Comparison of ENCODE assay signal across 8 cellular contexts in the genomic region with DNA sequence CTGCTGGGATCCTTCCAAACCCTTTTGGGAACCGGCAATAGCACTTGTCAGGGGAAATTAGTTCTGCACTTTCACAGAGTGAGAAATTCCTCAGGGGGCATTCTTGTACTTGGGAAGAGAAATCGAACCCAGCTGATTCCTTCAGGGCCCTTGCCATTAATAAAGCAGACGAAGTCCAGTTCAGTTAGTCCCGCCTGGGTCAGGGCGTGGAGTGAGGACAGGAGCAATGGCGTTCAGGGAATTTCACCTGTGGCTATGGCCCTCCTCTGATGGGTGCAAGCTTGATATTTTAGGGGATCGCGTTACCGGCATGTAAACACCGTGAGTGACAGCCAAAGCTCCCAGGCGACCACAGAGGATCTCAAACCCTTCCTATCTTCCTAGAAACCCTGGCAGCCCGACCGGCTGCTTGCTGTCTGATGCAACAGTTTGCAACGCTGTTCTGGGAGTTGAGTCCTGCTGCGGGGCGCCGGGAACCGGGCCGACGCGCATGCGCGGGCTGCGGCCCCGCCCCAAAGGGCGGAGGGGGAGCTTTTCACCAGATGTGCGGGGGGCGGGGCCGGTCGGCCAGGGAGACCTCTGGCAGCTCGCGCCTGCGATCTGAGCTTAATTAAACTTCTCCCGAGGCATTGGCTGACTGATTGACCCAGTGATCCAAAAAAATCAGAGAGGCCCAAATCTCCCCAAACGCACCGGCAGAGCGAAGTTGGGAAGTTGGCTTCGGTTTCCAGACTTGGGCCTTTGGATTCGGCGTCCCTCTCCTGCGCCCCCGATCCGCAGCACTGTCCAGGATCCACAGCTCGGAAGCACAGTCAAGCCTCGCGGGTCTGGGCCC. TPM values are rescaled to one million over a fixed set of nuclear protein-coding genes. Genes with fewer than 3 reads are reported as not detected.
DNase-seq lines count a peak whose midpoint lies in the region; ATAC-seq and TF ChIP-seq lines count a peak whose summit lies in the region.

No MANE protein-coding gene starts in this region.

- no peaks in the 10 kb centered on the region for H3K9me3 Mint-ChIP-seq in GM23338
- no peaks in the 10 kb centered on the region for H3K9me3 Mint-ChIP-seq in activated T-helper 2 cell treated with anti-CD3 and anti-CD28 coated beads, Interferon-gamma antibody, Interleukin-2, Interleukin-4, amounts not matched to agents 10 μg/mL and 5 μg/mL and 100 μg/mL, durations not matched to agents 14 hours and 24 hours and 36 hours
- no peaks in the 10 kb centered on the region for H3K9me3 Mint-ChIP-seq in natural killer cell
- no peaks in the 10 kb centered on the region for H3K9me3 Mint-ChIP-seq in stimulated activated memory B cell treated with anti-CD40 and anti-IgM and Interleukin-4, amounts not matched to agents 10 μg/mL and 1 μg/mL and 100 μg/mL, for 72 hours

- intact Hi-C loops in activated T-helper 2 cell treated with anti-CD3 and anti-CD28 coated beads, Interferon-gamma antibody, Interleukin-2, Interleukin-4, amounts not matched to agents 10 μg/mL and 5 μg/mL and 100 μg/mL, durations not matched to agents 14 hours and 24 hours and 36 hours (cut with micrococcal nuclease), result loop anchor here (1.0 kb wide), 1 partner anchor 326 kb away; the partner anchor contains the start of gene PEX16
- intact Hi-C loops in natural killer cell (cut with micrococcal nuclease), result no loop called here

- peaks cover 25% of the 10 kb centered on the region for H3K4me1 ChIP-seq in GM23338 (ENCODE audit: insufficient read depth)

- peak; percentile 87 for DNase-seq in DMS79 treated with DMSO at 0.1 percent for 48 hours (lab: John Stamatoyannopoulos, UW)
- DNase-seq in GM23338 (ENCODE audit: low spot score), result peak; percentile 96
- peak; percentile 89 for DNase-seq in LHCN-M2 (ENCODE audit: low read depth)
- peak; percentile 97 for DNase-seq in RWPE1 (ENCODE audit: low spot score)
- peak; percentile 83 for DNase-seq in activated T-helper 2 cell treated with anti-CD3 and anti-CD28 coated beads, Interferon-gamma antibody, Interleukin-2, Interleukin-4, amounts not matched to agents 10 μg/mL and 5 μg/mL and 100 μg/mL, durations not matched to agents 14 hours and 24 hours and 36 hours (ENCODE audit: low spot score)
- peak; percentile 97 for DNase-seq in fibroblast of peridontal ligament (ENCODE audit: extremely low read depth)
- DNase-seq in natural killer cell, result peak; percentile 79

- H3K79me2 ChIP-seq in GM23338 (replicated peaks; ENCODE audit: insufficient read depth), result no peaks in the 10 kb centered on the region

- H3K27me3 ChIP-seq in GM23338 (ENCODE audit: insufficient read depth), result peaks cover 8% of the 10 kb centered on the region

- H3K4me1 Mint-ChIP-seq in GM23338, result peaks cover 47% of the 10 kb centered on the region
- peaks cover 23% of the 10 kb centered on the region for H3K4me1 Mint-ChIP-seq in activated T-helper 2 cell treated with anti-CD3 and anti-CD28 coated beads, Interferon-gamma antibody, Interleukin-2, Interleukin-4, amounts not matched to agents 10 μg/mL and 5 μg/mL and 100 μg/mL, durations not matched to agents 14 hours and 24 hours and 36 hours (ENCODE audit: low read depth)
- peaks cover 0 to 10% of the 10 kb centered on the region in 2 donors for H3K4me1 Mint-ChIP-seq in natural killer cell
- peaks cover 17% of the 10 kb centered on the region for H3K4me1 Mint-ChIP-seq in stimulated activated memory B cell treated with anti-CD40 and anti-IgM and Interleukin-4, amounts not matched to agents 10 μg/mL and 1 μg/mL and 100 μg/mL, for 72 hours

- H3F3A ChIP-seq in GM23338 (replicated peaks; ENCODE audit: low read depth), result peaks cover 25% of the 10 kb centered on the region

- CTCF ChIA-PET in RWPE1 (lab: Yijun Ruan, JAX), result interaction anchor here (0.6 to 1.2 kb wide), 4 partner anchors 66 to 373 kb away, joined by 3 to 9 read pairs (median 4); no protein-coding TSS in a partner anchor

- peak overlapping the region; percentile 100 for H3K27ac Mint-ChIP-seq in GM23338
- peak overlapping the region; percentile 73 for H3K27ac Mint-ChIP-seq in activated T-helper 2 cell treated with anti-CD3 and anti-CD28 coated beads, Interferon-gamma antibody, Interleukin-2, Interleukin-4, amounts not matched to agents 10 μg/mL and 5 μg/mL and 100 μg/mL, durations not matched to agents 14 hours and 24 hours and 36 hours
- peak overlapping the region; percentile 11 to 44 for H3K27ac Mint-ChIP-seq in natural killer cell
- peak overlapping the region; percentile 64 for H3K27ac Mint-ChIP-seq in stimulated activated memory B cell treated with anti-CD40 and anti-IgM and Interleukin-4, amounts not matched to agents 10 μg/mL and 1 μg/mL and 100 μg/mL, for 72 hours

- H3K9me2 ChIP-seq in GM23338 (ENCODE audit: insufficient read depth), result peaks cover 10% of the 10 kb centered on the region; the same call in 1 of the 2 replicates

- H3K36me3 Mint-ChIP-seq in GM23338 (ENCODE audit: low read depth) (no peaks in the 10 kb centered on the region), natural killer cell (no peaks in the 10 kb centered on the region)
- H3K36me3 Mint-ChIP-seq in activated T-helper 2 cell treated with anti-CD3 and anti-CD28 coated beads, Interferon-gamma antibody, Interleukin-2, Interleukin-4, amounts not matched to agents 10 μg/mL and 5 μg/mL and 100 μg/mL, durations not matched to agents 14 hours and 24 hours and 36 hours (ENCODE audit: low read depth), result no peaks in the 10 kb centered on the region
- no peaks in the 10 kb centered on the region for H3K36me3 Mint-ChIP-seq in stimulated activated memory B cell treated with anti-CD40 and anti-IgM and Interleukin-4, amounts not matched to agents 10 μg/mL and 1 μg/mL and 100 μg/mL, for 72 hours

- POLR2A ChIA-PET in RWPE1 (lab: Yijun Ruan, JAX; ENCODE audit: low non-redundant PET), result interaction anchor here (0.5 to 1.2 kb wide), 10 partner anchors 16 to 476 kb away, joined by 3 to 4 read pairs (median 3); partner anchors contain the start of gene F2

- peak overlapping the region; percentile 57 for H3K4me3 ChIP-seq in GM23338

- H3K36me3 ChIP-seq in GM23338 (ENCODE audit: insufficient read depth), result no peaks in the 10 kb centered on the region

- no peak overlapping the region; the same call in 1 of the 2 replicates for H2AFZ ChIP-seq in GM23338

- ATAC-seq in GM23338, result peak; percentile 47
- ATAC-seq in natural killer cell, result peak; percentile 81 to 84 (median 84)
- peak; percentile 88 for ATAC-seq in stimulated activated memory B cell treated with anti-CD40 and anti-IgM and Interleukin-4, amounts not matched to agents 10 μg/mL and 1 μg/mL and 100 μg/mL, for 72 hours

- H3K27me3 Mint-ChIP-seq in GM23338 (ENCODE audit: insufficient read depth, low read depth, poor library complexity) (peaks cover 31% of the 10 kb centered on the region), natural killer cell (ENCODE audit: low read depth in 2 of 2) (peaks cover 7 to 16% of the 10 kb centered on the region in 2 donors)
- no peaks in the 10 kb centered on the region for H3K27me3 Mint-ChIP-seq in activated T-helper 2 cell treated with anti-CD3 and anti-CD28 coated beads, Interferon-gamma antibody, Interleukin-2, Interleukin-4, amounts not matched to agents 10 μg/mL and 5 μg/mL and 100 μg/mL, durations not matched to agents 14 hours and 24 hours and 36 hours (ENCODE audit: low read depth)
- peaks cover 50% of the 10 kb centered on the region for H3K27me3 Mint-ChIP-seq in stimulated activated memory B cell treated with anti-CD40 and anti-IgM and Interleukin-4, amounts not matched to agents 10 μg/mL and 1 μg/mL and 100 μg/mL, for 72 hours

- peak overlapping the region; percentile 81 for H3K4me3 Mint-ChIP-seq in GM23338
- H3K4me3 Mint-ChIP-seq in activated T-helper 2 cell treated with anti-CD3 and anti-CD28 coated beads, Interferon-gamma antibody, Interleukin-2, Interleukin-4, amounts not matched to agents 10 μg/mL and 5 μg/mL and 100 μg/mL, durations not matched to agents 14 hours and 24 hours and 36 hours (ENCODE audit: low read depth), result peak overlapping the region; percentile 86
- H3K4me3 Mint-ChIP-seq in natural killer cell, result peak overlapping the region; percentile 87
- H3K4me3 Mint-ChIP-seq in stimulated activated memory B cell treated with anti-CD40 and anti-IgM and Interleukin-4, amounts not matched to agents 10 μg/mL and 1 μg/mL and 100 μg/mL, for 72 hours, result peak overlapping the region; percentile 78

- no peak for TF ChIP-seq CTCF in GM23338 (conservative IDR thresholded peaks at IDR 0.05; ENCODE audit: low read depth in 2 of 2)
- TF ChIP-seq CTCF in RWPE1 (conservative IDR thresholded peaks at IDR 0.05; ENCODE audit: low read depth), result no peak
- no peak for TF ChIP-seq CTCF in natural killer cell (IDR thresholded peaks at IDR 0.05)

- peak overlapping the region; percentile 81 for H3K4me2 ChIP-seq in GM23338

- no peaks in the 10 kb centered on the region for H4K20me1 ChIP-seq in GM23338 (replicated peaks; ENCODE audit: insufficient read depth)

- H3K27ac ChIP-seq in GM23338 (ENCODE audit: low read depth), result peak overlapping the region; percentile 99
- H3K27ac ChIP-seq in RWPE1, result peak overlapping the region; percentile 93

TF ChIP-seq in GM23338, 12 proteins besides CTCF, POLR2A, EP300 and RAD21 (continues in another document):
- TF ChIP-seq JUNB (IDR thresholded peaks at IDR 0.05; ENCODE audit: unreplicated experiment), result no peak
- TF ChIP-seq CREB1 (CRISPR knock-in tag; IDR thresholded peaks at IDR 0.05; ENCODE audit: low read depth), result no peak

RNA-seq across cellular contexts. Expression of gene CREB3L1, which starts 34.3 kb away (rescaled TPM):
- 4.5 and 8.5 TPM in 2 replicates for total RNA-seq in GM23338 (2014; rRNA removed; shearing (Covaris generic))
- 10.3 and 10.4 TPM in 2 replicates for polyA plus RNA-seq in GM23338 (2016; fragmentation: Nextera tagmentation; extraction: Ambion mirVana)
- total RNA-seq in LHCN-M2 (2014; rRNA removed) (21.0 and 23.9 TPM in 2 replicates), natural killer cell (not detected)
- polyA plus RNA-seq in LHCN-M2 (2012), result 126 TPM
- total RNA-seq in activated T-helper 2 cell treated with anti-CD3 and anti-CD28 coated beads, Interferon-gamma antibody, Interleukin-2, Interleukin-4, amounts not matched to agents 10 μg/mL and 5 μg/mL and 100 μg/mL, durations not matched to agents 14 hours and 24 hours and 36 hours, result not detected in 2 replicates

Comparison
In these comparisons a context has a peak if more than half of its experiments do, and no peak if none do; other contexts are left out.
1. Peak in every context shown above with its lines: DNase-seq, ATAC-seq, H3K4me3 ChIP-seq and H3K27ac ChIP-seq.
2. H3K27ac Mint-ChIP-seq: peak in every context shown above with its lines; median percentile 100 in GM23338; 73 in activated T-helper 2 cell treated with anti-CD3 and anti-CD28 coated beads, Interferon-gamma antibody, Interleukin-2, Interleukin-4, amounts not matched to agents 10 μg/mL and 5 μg/mL and 100 μg/mL, durations not matched to agents 14 hours and 24 hours and 36 hours; 64 in stimulated activated memory B cell treated with anti-CD40 and anti-IgM and Interleukin-4, amounts not matched to agents 10 μg/mL and 1 μg/mL and 100 μg/mL, for 72 hours; 28 in natural killer cell.